In the genomic region with DNA sequence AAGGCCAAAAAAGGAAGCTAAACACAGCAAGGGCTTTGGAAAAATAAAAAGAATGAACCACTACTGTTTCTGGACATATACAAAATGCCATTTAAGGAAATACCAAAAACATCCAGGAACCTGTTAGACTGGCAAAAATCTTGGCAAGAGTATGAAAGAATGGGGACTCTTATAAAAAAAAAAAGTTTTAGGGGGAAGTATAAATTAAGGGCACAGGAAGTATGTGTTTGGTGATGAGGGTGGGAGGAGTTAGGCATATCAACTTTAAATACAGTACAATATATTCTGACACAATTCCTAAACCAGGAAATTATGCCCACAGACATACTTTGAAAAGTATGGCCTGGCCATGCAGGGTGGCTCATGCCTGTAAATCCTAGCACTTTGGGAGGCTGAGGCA, we compare ENCODE assay signal across 17 cellular contexts.
DNase-seq lines count a peak whose midpoint lies in the region; ATAC-seq and TF ChIP-seq lines count a peak whose summit lies in the region.
"Had no signal": no experiment of that assay in that cellular context is flagged by ENCODE, and none has a peak within 500 bp of the region (broad histone marks: within the 10 kb centered on the region; RNA-seq: fewer than 3 reads in every experiment).

No MANE protein-coding gene starts in this region.

- H4K8ac ChIP-seq in H9 (replicated peaks; ENCODE audit: insufficient read length, low read depth, low read length) = no peak overlapping the region

- H4K91ac ChIP-seq in H9 (ENCODE audit: insufficient read length, low read depth, low read length) = no peak overlapping the region

- no peak overlapping the region for H2AFZ ChIP-seq in H9 (ENCODE audit: low read length)
- H2AFZ ChIP-seq in PC-3 (ENCODE audit: low read length) = no peak overlapping the region

- H2AK5ac ChIP-seq in H9 (ENCODE audit: insufficient read length, low read length) = no peak overlapping the region

- H3K79me1 ChIP-seq in H9 (ENCODE audit: insufficient read depth, low read depth, low read length, poor library complexity, severe bottlenecking) = no peaks in the 10 kb centered on the region

- no peak overlapping the region for H3K4me3 Mint-ChIP-seq in activated CD4-positive, alpha-beta T cell treated with anti-CD3 and anti-CD28 coated beads, Interleukin-2, amount 10 ng/mL, durations not matched to agents 24 days and 14 days
- H3K4me3 Mint-ChIP-seq in H9 = no peak overlapping the region
- no peak overlapping the region for H3K4me3 Mint-ChIP-seq in activated naive CD8-positive, alpha-beta T cell treated with anti-CD3 and anti-CD28 coated beads for 36 hours

- DNase-seq in activated CD4-positive, alpha-beta T cell treated with anti-CD3 and anti-CD28 coated beads, Interleukin-2, amount 10 ng/mL, durations not matched to agents 24 days and 14 days = no peak
- DNase-seq in activated CD4-positive, alpha-beta T cell treated with anti-CD3 and anti-CD28 coated beads for 48 hours = no peak
- DNase-seq in H9 (no peak), pons (ENCODE audit: low spot score) (peak; percentile 18), PC-3 (no peak), amygdala (lab: John Stamatoyannopoulos, UW) (no peak), left ventricle myocardium inferior (no peak)
- no peak for DNase-seq in activated naive CD8-positive, alpha-beta T cell treated with anti-CD3 and anti-CD28 coated beads for 36 hours
- DNase-seq: effector CD4-positive, alpha-beta T cell; EL; NCI-H1694; NCI-H526; occipital lobe; RPMI8226; tibial artery had no signal

- no peak overlapping the region for H3K14ac ChIP-seq in H9 (ENCODE audit: insufficient read depth, low read length)

- H3K27me3 Mint-ChIP-seq in activated CD4-positive, alpha-beta T cell treated with anti-CD3 and anti-CD28 coated beads, Interleukin-2, amount 10 ng/mL, durations not matched to agents 24 days and 14 days = no peaks in the 10 kb centered on the region
- no peaks in the 10 kb centered on the region for H3K27me3 Mint-ChIP-seq in H9 (ENCODE audit: low read depth)
- no peaks in the 10 kb centered on the region for H3K27me3 Mint-ChIP-seq in activated naive CD8-positive, alpha-beta T cell treated with anti-CD3 and anti-CD28 coated beads for 36 hours

- H3K27ac Mint-ChIP-seq in activated CD4-positive, alpha-beta T cell treated with anti-CD3 and anti-CD28 coated beads, Interleukin-2, amount 10 ng/mL, durations not matched to agents 24 days and 14 days = peak overlapping the region; percentile 48
- peak overlapping the region; percentile 4 to 22 (median 10); a peak in 3 of 7 replicates for H3K27ac Mint-ChIP-seq in H9
- H3K27ac Mint-ChIP-seq in activated naive CD8-positive, alpha-beta T cell treated with anti-CD3 and anti-CD28 coated beads for 36 hours = peak overlapping the region; percentile 75

- no peak overlapping the region for H3K4me3 ChIP-seq in PC-3 (ENCODE audit: low read length)
- no peak overlapping the region for H3K4me3 ChIP-seq in left ventricle myocardium inferior
- H3K4me3 ChIP-seq: ascending aorta, K562, tibial artery had no signal

- H3K4me1 Mint-ChIP-seq in activated CD4-positive, alpha-beta T cell treated with anti-CD3 and anti-CD28 coated beads, Interleukin-2, amount 10 ng/mL, durations not matched to agents 24 days and 14 days = peaks cover 18% of the 10 kb centered on the region
- no peaks in the 10 kb centered on the region for H3K4me1 Mint-ChIP-seq in H9
- peaks cover 29% of the 10 kb centered on the region for H3K4me1 Mint-ChIP-seq in activated naive CD8-positive, alpha-beta T cell treated with anti-CD3 and anti-CD28 coated beads for 36 hours

- BruUV-seq in PC-3 (replicated peaks; lab: Mats Ljungman, UMichigan) = no TSS peak

- intact Hi-C loops in activated CD4-positive, alpha-beta T cell treated with anti-CD3 and anti-CD28 coated beads, Interleukin-2, amount 10 ng/mL, durations not matched to agents 24 days and 14 days (cut with micrococcal nuclease) = loop anchor here (2.0 kb wide), 1 partner anchor 47 kb away; no protein-coding TSS in a partner anchor
- intact Hi-C loops in PC-3 (cut with micrococcal nuclease) = no loop called here
- intact Hi-C loops in left ventricle myocardium inferior (cut with micrococcal nuclease) = no loop called here

- H3K4ac ChIP-seq in H9 (ENCODE audit: low read depth, low read length) = no peak overlapping the region

- H3K79me2 ChIP-seq in H9 (ENCODE audit: insufficient read depth, low read length) (no peaks in the 10 kb centered on the region), PC-3 (ENCODE audit: low read length) (no peaks in the 10 kb centered on the region)

- CTCF ChIA-PET in PC-3 (lab: Charles Lee) = no interaction called here

- H3K27me3 ChIP-seq in H9 (ENCODE audit: insufficient read depth, low read length) = no peaks in the 10 kb centered on the region
- H3K27me3 ChIP-seq in PC-3 (ENCODE audit: low read length) = no peaks in the 10 kb centered on the region
- no peaks in the 10 kb centered on the region for H3K27me3 ChIP-seq in left ventricle myocardium inferior (ENCODE audit: low read depth)
- H3K27me3 ChIP-seq: ascending aorta, tibial artery had no signal

- no peaks in the 10 kb centered on the region for H3F3A ChIP-seq in PC-3 (ENCODE audit: low read length, unreplicated experiment)

- H3K9ac ChIP-seq in H9 (ENCODE audit: extremely low read depth, insufficient read length, low read length) (no peak overlapping the region), PC-3 (ENCODE audit: low read length) (no peak overlapping the region)

- POLR2A ChIA-PET in PC-3 (lab: Charles Lee; ENCODE audit: unreplicated experiment) = no interaction called here

- peaks cover 76% of the 10 kb centered on the region for H3K36me3 Mint-ChIP-seq in activated CD4-positive, alpha-beta T cell treated with anti-CD3 and anti-CD28 coated beads, Interleukin-2, amount 10 ng/mL, durations not matched to agents 24 days and 14 days (ENCODE audit: low read depth)
- H3K36me3 Mint-ChIP-seq in H9 (ENCODE audit: insufficient read depth in 1 of 3, low read depth in 3 of 3) = peaks cover 42 to 91% (median 68%) of the 10 kb centered on the region in 3 experiments
- peaks cover 53% of the 10 kb centered on the region for H3K36me3 Mint-ChIP-seq in activated naive CD8-positive, alpha-beta T cell treated with anti-CD3 and anti-CD28 coated beads for 36 hours

- H3K9me2 ChIP-seq in PC-3 (replicated peaks; ENCODE audit: low read length) = no peaks in the 10 kb centered on the region

- H3K27ac ChIP-seq in H9 (ENCODE audit: insufficient read length, low read depth, low read length) (no peak overlapping the region), PC-3 (ENCODE audit: low read length) (no peak overlapping the region), left ventricle myocardium inferior (replicated peaks) (no peak overlapping the region)
- H3K27ac ChIP-seq: tibial artery had no signal

- no peaks in the 10 kb centered on the region for H3K23me2 ChIP-seq in H9 (ENCODE audit: insufficient read length, low read depth, low read length, poor library complexity, severe bottlenecking)

- TF ChIP-seq CTCF in H9 (conservative IDR thresholded peaks at IDR 0.05) (no peak), PC-3 (conservative IDR thresholded peaks at IDR 0.05; ENCODE audit: low read depth, low read length) (no peak), left ventricle myocardium inferior (IDR thresholded peaks at IDR 0.05; ENCODE audit: borderline replicate concordance) (no peak)

- no peak overlapping the region for H2BK15ac ChIP-seq in H9 (ENCODE audit: low read depth, low read length)

- no peak overlapping the region for H3K23ac ChIP-seq in H9 (ENCODE audit: insufficient read length, low read depth, low read length)

- H3K4me2 ChIP-seq in H9 (ENCODE audit: insufficient read depth, insufficient read length, low read length) (no peak overlapping the region), PC-3 (ENCODE audit: low read length) (no peak overlapping the region)

- no peak overlapping the region for H2BK120ac ChIP-seq in H9 (ENCODE audit: low read depth, low read length, poor library complexity, severe bottlenecking)

- ATAC-seq in PC-3 = no peak
- ATAC-seq: K562 had no signal

- no peak overlapping the region for H4K5ac ChIP-seq in H9 (ENCODE audit: insufficient read length, low read depth, low read length)

- no peak overlapping the region for H2BK12ac ChIP-seq in H9 (ENCODE audit: insufficient read length, low read depth, low read length)

- H3K36me3 ChIP-seq in PC-3 (ENCODE audit: low read depth, low read length) = peaks cover 28% of the 10 kb centered on the region
- H3K36me3 ChIP-seq in left ventricle myocardium inferior = peaks cover 81% of the 10 kb centered on the region

- H3K9me3 ChIP-seq in H9 (ENCODE audit: control insufficient read depth, low read depth, low read length) (no peaks in the 10 kb centered on the region), PC-3 (ENCODE audit: low read length) (no peaks in the 10 kb centered on the region), left ventricle myocardium inferior (replicated peaks) (no peaks in the 10 kb centered on the region)
- H3K9me3 ChIP-seq: ascending aorta, tibial artery had no signal

- no peak overlapping the region for H2BK20ac ChIP-seq in H9 (ENCODE audit: low read depth, low read length, poor library complexity, severe bottlenecking)

- H3K9me3 Mint-ChIP-seq in activated CD4-positive, alpha-beta T cell treated with anti-CD3 and anti-CD28 coated beads, Interleukin-2, amount 10 ng/mL, durations not matched to agents 24 days and 14 days = no peaks in the 10 kb centered on the region
- H3K9me3 Mint-ChIP-seq in H9 = no peaks in the 10 kb centered on the region
- H3K9me3 Mint-ChIP-seq in activated naive CD8-positive, alpha-beta T cell treated with anti-CD3 and anti-CD28 coated beads for 36 hours = no peaks in the 10 kb centered on the region

- H3K56ac ChIP-seq in H9 (ENCODE audit: insufficient read length, low read depth, low read length) = no peak overlapping the region

- no peak overlapping the region for H3K18ac ChIP-seq in H9 (ENCODE audit: insufficient read length, low read depth, low read length)

- H4K20me1 ChIP-seq in H9 (ENCODE audit: control insufficient read depth, insufficient read depth, insufficient read length) (no peaks in the 10 kb centered on the region), PC-3 (ENCODE audit: low read length) (no peaks in the 10 kb centered on the region)

- H2BK5ac ChIP-seq in H9 (ENCODE audit: insufficient read length, low read length) = no peak overlapping the region

- no peaks in the 10 kb centered on the region for H3K4me1 ChIP-seq in H9 (ENCODE audit: insufficient read depth, low read length)
- H3K4me1 ChIP-seq in PC-3 (ENCODE audit: insufficient read depth, low read length) = no peaks in the 10 kb centered on the region
- no peaks in the 10 kb centered on the region for H3K4me1 ChIP-seq in left ventricle myocardium inferior
- H3K4me1 ChIP-seq: ascending aorta had no signal

- no peak overlapping the region for H3T11ph ChIP-seq in H9 (ENCODE audit: low read length)

Comparison
In these comparisons a context has a peak if more than half of its experiments do, and no peak if none do; other contexts are left out.
1. H3K27ac Mint-ChIP-seq: peak in every context shown above with its lines; median percentile 75 in activated naive CD8-positive, alpha-beta T cell treated with anti-CD3 and anti-CD28 coated beads for 36 hours; 48 in activated CD4-positive, alpha-beta T cell treated with anti-CD3 and anti-CD28 coated beads, Interleukin-2, amount 10 ng/mL, durations not matched to agents 24 days and 14 days; 10 in H9.